Comparison of ENCODE assay signal across 1 cellular context in the genomic region with DNA sequence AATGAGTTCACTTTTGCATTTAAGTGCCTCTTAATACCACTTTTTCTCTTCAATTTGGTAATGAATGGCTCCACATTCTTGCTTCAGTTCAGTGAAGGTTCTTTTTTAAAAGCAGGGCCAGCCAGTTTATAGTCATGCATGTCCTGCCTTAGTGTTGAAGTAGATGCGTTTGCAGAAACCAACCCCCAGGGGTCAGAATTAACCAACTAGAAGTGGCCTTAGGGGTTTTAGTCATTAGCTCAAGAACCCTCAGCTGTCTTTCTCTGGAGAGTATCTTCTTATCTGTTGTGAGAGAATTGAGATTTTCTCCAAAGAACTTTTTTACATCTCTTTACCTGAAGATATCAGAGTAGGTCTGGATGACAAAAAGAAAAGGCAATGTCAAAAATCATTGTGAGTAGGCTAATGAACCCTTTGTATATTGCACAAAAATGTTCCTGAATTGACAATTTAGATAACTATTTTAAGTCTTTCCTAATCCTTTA.
A peak's percentile ranks its signal among the peaks of the same experiment; 100 is the strongest.
TF ChIP-seq lines count a peak whose summit lies in the region.

No MANE protein-coding gene starts in this region.

TF ChIP-seq in K562, 482 proteins besides CTCF, POLR2A, EP300 and RAD21 (continued from another document and continues in another):
- TF ChIP-seq, protein P1, sequence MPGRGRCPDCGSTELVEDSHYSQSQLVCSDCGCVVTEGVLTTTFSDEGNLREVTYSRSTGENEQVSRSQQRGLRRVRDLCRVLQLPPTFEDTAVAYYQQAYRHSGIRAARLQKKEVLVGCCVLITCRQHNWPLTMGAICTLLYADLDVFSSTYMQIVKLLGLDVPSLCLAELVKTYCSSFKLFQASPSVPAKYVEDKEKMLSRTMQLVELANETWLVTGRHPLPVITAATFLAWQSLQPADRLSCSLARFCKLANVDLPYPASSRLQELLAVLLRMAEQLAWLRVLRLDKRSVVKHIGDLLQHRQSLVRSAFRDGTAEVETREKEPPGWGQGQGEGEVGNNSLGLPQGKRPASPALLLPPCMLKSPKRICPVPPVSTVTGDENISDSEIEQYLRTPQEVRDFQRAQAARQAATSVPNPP (IDR thresholded peaks at IDR 0.05; ENCODE audit: borderline replicate concordance, insufficient read depth, insufficient read length) = no peak
- peak; percentile 40 to 44; a peak in 1 of 4 replicates for TF ChIP-seq MAZ (CRISPR knock-in tag; conservative IDR thresholded peaks at IDR 0.05 in 1 of 2, IDR thresholded peaks at IDR 0.05 in 1 of 2)
- peak; percentile 72; the same call in 1 of the 2 replicates for TF ChIP-seq LCOR (CRISPR knock-in tag; IDR thresholded peaks at IDR 0.05)
- TF ChIP-seq, protein P2, sequence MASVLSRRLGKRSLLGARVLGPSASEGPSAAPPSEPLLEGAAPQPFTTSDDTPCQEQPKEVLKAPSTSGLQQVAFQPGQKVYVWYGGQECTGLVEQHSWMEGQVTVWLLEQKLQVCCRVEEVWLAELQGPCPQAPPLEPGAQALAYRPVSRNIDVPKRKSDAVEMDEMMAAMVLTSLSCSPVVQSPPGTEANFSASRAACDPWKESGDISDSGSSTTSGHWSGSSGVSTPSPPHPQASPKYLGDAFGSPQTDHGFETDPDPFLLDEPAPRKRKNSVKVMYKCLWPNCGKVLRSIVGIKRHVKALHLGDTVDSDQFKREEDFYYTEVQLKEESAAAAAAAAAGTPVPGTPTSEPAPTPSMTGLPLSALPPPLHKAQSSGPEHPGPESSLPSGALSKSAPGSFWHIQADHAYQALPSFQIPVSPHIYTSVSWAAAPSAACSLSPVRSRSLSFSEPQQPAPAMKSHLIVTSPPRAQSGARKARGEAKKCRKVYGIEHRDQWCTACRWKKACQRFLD (CRISPR knock-in tag; IDR thresholded peaks at IDR 0.05) = no peak
- TF ChIP-seq, protein P3, sequence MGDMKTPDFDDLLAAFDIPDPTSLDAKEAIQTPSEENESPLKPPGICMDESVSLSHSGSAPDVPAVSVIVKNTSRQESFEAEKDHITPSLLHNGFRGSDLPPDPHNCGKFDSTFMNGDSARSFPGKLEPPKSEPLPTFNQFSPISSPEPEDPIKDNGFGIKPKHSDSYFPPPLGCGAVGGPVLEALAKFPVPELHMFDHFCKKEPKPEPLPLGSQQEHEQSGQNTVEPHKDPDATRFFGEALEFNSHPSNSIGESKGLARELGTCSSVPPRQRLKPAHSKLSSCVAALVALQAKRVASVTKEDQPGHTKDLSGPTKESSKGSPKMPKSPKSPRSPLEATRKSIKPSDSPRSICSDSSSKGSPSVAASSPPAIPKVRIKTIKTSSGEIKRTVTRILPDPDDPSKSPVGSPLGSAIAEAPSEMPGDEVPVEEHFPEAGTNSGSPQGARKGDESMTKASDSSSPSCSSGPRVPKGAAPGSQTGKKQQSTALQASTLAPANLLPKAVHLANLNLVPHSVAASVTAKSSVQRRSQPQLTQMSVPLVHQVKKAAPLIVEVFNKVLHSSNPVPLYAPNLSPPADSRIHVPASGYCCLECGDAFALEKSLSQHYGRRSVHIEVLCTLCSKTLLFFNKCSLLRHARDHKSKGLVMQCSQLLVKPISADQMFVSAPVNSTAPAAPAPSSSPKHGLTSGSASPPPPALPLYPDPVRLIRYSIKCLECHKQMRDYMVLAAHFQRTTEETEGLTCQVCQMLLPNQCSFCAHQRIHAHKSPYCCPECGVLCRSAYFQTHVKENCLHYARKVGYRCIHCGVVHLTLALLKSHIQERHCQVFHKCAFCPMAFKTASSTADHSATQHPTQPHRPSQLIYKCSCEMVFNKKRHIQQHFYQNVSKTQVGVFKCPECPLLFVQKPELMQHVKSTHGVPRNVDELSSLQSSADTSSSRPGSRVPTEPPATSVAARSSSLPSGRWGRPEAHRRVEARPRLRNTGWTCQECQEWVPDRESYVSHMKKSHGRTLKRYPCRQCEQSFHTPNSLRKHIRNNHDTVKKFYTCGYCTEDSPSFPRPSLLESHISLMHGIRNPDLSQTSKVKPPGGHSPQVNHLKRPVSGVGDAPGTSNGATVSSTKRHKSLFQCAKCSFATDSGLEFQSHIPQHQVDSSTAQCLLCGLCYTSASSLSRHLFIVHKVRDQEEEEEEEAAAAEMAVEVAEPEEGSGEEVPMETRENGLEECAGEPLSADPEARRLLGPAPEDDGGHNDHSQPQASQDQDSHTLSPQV (IDR thresholded peaks at IDR 0.05) = peak; percentile 72
- TF ChIP-seq, protein P4, sequence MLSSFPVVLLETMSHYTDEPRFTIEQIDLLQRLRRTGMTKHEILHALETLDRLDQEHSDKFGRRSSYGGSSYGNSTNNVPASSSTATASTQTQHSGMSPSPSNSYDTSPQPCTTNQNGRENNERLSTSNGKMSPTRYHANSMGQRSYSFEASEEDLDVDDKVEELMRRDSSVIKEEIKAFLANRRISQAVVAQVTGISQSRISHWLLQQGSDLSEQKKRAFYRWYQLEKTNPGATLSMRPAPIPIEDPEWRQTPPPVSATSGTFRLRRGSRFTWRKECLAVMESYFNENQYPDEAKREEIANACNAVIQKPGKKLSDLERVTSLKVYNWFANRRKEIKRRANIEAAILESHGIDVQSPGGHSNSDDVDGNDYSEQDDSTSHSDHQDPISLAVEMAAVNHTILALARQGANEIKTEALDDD (IDR thresholded peaks at IDR 0.05) = peak; percentile 82; the same call in 1 of the 2 replicates
- no peak for TF ChIP-seq MTA1 (IDR thresholded peaks at IDR 0.05; ENCODE audit: borderline replicate concordance)
- TF ChIP-seq SP1 (CRISPR knock-in tag; IDR thresholded peaks at IDR 0.05) = peak; percentile 54; the same call in 1 of the 2 replicates
- no peak for TF ChIP-seq YY1 (IDR thresholded peaks at IDR 0.05; ENCODE audit: borderline replicate concordance in 1 of 3, control insufficient read depth in 1 of 3, extremely low read depth in 1 of 3, insufficient read depth in 3 of 3, insufficient read length in 1 of 3, insufficient replicate concordance in 2 of 3, low read depth in 1 of 3, low read length in 2 of 3)
- TF ChIP-seq HDAC3 (IDR thresholded peaks at IDR 0.05; ENCODE audit: borderline replicate concordance, partially characterized antibody) = no peak
- 0 out of 2 replicates have a peak, but pooled peaks have one; percentile 29 for TF ChIP-seq ZNF354B (CRISPR knock-in tag; IDR thresholded peaks at IDR 0.05)
- TF ChIP-seq ZNF175 (CRISPR knock-in tag; IDR thresholded peaks at IDR 0.05; ENCODE audit: low read depth) = no peak
- TF ChIP-seq, protein P5, sequence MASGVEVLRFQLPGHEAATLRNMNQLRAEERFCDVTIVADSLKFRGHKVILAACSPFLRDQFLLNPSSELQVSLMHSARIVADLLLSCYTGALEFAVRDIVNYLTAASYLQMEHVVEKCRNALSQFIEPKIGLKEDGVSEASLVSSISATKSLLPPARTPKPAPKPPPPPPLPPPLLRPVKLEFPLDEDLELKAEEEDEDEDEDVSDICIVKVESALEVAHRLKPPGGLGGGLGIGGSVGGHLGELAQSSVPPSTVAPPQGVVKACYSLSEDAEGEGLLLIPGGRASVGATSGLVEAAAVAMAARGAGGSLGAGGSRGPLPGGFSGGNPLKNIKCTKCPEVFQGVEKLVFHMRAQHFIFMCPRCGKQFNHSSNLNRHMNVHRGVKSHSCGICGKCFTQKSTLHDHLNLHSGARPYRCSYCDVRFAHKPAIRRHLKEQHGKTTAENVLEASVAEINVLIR (CRISPR knock-in tag; IDR thresholded peaks at IDR 0.05) = no peak
- TF ChIP-seq JUN (IDR thresholded peaks at IDR 0.05; ENCODE audit: borderline replicate concordance, low read depth, low read length) = peak; percentile 15; the same call in 1 of the 2 replicates
- no peak for TF ChIP-seq JUN (CRISPR knock-in tag; IDR thresholded peaks at IDR 0.05; ENCODE audit: borderline replicate concordance)
- TF ChIP-seq ZNF445 (CRISPR knock-in tag; IDR thresholded peaks at IDR 0.05; ENCODE audit: low read depth) = 0 out of 2 replicates have a peak, but pooled peaks have one; percentile 30
- peak; percentile 49; the same call in 1 of the 2 replicates for TF ChIP-seq EP400 (IDR thresholded peaks at IDR 0.05)
- TF ChIP-seq, protein P6, sequence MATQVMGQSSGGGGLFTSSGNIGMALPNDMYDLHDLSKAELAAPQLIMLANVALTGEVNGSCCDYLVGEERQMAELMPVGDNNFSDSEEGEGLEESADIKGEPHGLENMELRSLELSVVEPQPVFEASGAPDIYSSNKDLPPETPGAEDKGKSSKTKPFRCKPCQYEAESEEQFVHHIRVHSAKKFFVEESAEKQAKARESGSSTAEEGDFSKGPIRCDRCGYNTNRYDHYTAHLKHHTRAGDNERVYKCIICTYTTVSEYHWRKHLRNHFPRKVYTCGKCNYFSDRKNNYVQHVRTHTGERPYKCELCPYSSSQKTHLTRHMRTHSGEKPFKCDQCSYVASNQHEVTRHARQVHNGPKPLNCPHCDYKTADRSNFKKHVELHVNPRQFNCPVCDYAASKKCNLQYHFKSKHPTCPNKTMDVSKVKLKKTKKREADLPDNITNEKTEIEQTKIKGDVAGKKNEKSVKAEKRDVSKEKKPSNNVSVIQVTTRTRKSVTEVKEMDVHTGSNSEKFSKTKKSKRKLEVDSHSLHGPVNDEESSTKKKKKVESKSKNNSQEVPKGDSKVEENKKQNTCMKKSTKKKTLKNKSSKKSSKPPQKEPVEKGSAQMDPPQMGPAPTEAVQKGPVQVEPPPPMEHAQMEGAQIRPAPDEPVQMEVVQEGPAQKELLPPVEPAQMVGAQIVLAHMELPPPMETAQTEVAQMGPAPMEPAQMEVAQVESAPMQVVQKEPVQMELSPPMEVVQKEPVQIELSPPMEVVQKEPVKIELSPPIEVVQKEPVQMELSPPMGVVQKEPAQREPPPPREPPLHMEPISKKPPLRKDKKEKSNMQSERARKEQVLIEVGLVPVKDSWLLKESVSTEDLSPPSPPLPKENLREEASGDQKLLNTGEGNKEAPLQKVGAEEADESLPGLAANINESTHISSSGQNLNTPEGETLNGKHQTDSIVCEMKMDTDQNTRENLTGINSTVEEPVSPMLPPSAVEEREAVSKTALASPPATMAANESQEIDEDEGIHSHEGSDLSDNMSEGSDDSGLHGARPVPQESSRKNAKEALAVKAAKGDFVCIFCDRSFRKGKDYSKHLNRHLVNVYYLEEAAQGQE (CRISPR knock-in tag; IDR thresholded peaks at IDR 0.05; ENCODE audit: low read depth) = no peak
- TF ChIP-seq EGR1 (conservative IDR thresholded peaks at IDR 0.05) = no peak
- TF ChIP-seq ZNF77 (CRISPR knock-in tag; IDR thresholded peaks at IDR 0.05) = no peak
- TF ChIP-seq RCOR1 (IDR thresholded peaks at IDR 0.05; ENCODE audit: borderline replicate concordance in 1 of 2, low read depth in 2 of 2, low read length in 2 of 2) = peak in 1 of 2 experiments; percentile 70; a peak in 1 of 4 replicates
- no peak for TF ChIP-seq TEAD2 (tag; IDR thresholded peaks at IDR 0.05)
- 0 out of 2 replicates have a peak, but pooled peaks have one; percentile 33 for TF ChIP-seq IFI16 (CRISPR knock-in tag; IDR thresholded peaks at IDR 0.05)
- no peak for TF ChIP-seq RFX1 (IDR thresholded peaks at IDR 0.05)
- peak; percentile 83 for TF ChIP-seq BRD9 (IDR thresholded peaks at IDR 0.05; ENCODE audit: low read depth, partially characterized antibody)
- TF ChIP-seq NR1H2 (CRISPR knock-in tag; IDR thresholded peaks at IDR 0.05) = no peak
- TF ChIP-seq, protein P7, sequence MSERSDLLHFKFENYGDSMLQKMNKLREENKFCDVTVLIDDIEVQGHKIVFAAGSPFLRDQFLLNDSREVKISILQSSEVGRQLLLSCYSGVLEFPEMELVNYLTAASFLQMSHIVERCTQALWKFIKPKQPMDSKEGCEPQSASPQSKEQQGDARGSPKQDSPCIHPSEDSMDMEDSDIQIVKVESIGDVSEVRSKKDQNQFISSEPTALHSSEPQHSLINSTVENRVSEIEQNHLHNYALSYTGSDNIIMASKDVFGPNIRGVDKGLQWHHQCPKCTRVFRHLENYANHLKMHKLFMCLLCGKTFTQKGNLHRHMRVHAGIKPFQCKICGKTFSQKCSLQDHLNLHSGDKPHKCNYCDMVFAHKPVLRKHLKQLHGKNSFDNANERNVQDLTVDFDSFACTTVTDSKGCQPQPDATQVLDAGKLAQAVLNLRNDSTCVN (CRISPR knock-in tag; IDR thresholded peaks at IDR 0.05) = peak; percentile 63; the same call in 1 of the 2 replicates
- TF ChIP-seq SUPT5H (IDR thresholded peaks at IDR 0.05) = no peak
- TF ChIP-seq, protein P8, sequence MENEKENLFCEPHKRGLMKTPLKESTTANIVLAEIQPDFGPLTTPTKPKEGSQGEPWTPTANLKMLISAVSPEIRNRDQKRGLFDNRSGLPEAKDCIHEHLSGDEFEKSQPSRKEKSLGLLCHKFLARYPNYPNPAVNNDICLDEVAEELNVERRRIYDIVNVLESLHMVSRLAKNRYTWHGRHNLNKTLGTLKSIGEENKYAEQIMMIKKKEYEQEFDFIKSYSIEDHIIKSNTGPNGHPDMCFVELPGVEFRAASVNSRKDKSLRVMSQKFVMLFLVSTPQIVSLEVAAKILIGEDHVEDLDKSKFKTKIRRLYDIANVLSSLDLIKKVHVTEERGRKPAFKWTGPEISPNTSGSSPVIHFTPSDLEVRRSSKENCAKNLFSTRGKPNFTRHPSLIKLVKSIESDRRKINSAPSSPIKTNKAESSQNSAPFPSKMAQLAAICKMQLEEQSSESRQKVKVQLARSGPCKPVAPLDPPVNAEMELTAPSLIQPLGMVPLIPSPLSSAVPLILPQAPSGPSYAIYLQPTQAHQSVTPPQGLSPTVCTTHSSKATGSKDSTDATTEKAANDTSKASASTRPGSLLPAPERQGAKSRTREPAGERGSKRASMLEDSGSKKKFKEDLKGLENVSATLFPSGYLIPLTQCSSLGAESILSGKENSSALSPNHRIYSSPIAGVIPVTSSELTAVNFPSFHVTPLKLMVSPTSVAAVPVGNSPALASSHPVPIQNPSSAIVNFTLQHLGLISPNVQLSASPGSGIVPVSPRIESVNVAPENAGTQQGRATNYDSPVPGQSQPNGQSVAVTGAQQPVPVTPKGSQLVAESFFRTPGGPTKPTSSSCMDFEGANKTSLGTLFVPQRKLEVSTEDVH (IDR thresholded peaks at IDR 0.05; ENCODE audit: low read depth, partially characterized antibody) = peak; percentile 67
- no peak for TF ChIP-seq NCOA6 (IDR thresholded peaks at IDR 0.05)
- no peak for TF ChIP-seq ZNF785 (CRISPR knock-in tag; IDR thresholded peaks at IDR 0.05)
- no peak for TF ChIP-seq RBM22 (IDR thresholded peaks at IDR 0.05; ENCODE audit: low read depth, low read length, poor library complexity, severe bottlenecking)
- no peak for TF ChIP-seq MAFK (IDR thresholded peaks at IDR 0.05; ENCODE audit: low read length)
- TF ChIP-seq SIN3B (IDR thresholded peaks at IDR 0.05; ENCODE audit: low read depth) = no peak
- no peak for TF ChIP-seq ZNF324 (CRISPR knock-in tag; IDR thresholded peaks at IDR 0.05)
- no peak for TF ChIP-seq HNRNPUL1 (IDR thresholded peaks at IDR 0.05; ENCODE audit: low read length)
- TF ChIP-seq BRCA1 (IDR thresholded peaks at IDR 0.05) = no peak
- TF ChIP-seq BRCA1 (CRISPR knock-in tag; IDR thresholded peaks at IDR 0.05) = no peak
- TF ChIP-seq, protein P9, sequence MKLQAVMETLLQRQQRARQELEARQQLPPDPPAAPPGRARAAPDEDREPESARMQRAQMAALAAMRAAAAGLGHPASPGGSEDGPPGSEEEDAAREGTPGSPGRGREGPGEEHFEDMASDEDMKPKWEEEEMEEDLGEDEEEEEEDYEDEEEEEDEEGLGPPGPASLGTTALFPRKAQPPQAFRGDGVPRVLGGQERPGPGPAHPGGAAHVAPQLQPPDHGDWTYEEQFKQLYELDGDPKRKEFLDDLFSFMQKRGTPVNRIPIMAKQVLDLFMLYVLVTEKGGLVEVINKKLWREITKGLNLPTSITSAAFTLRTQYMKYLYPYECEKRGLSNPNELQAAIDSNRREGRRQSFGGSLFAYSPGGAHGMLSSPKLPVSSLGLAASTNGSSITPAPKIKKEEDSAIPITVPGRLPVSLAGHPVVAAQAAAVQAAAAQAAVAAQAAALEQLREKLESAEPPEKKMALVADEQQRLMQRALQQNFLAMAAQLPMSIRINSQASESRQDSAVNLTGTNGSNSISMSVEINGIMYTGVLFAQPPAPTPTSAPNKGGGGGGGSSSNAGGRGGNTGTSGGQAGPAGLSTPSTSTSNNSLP (IDR thresholded peaks at IDR 0.05; ENCODE audit: borderline replicate concordance, low read depth, low read length) = no peak
- no peak for TF ChIP-seq TRIM24 (IDR thresholded peaks at IDR 0.05)
- TF ChIP-seq SAFB (IDR thresholded peaks at IDR 0.05; ENCODE audit: borderline replicate concordance, low read depth, low read length) = no peak
- 0 out of 2 replicates have a peak, but pooled peaks have one; percentile 37 for TF ChIP-seq ZBTB17 (CRISPR knock-in tag; IDR thresholded peaks at IDR 0.05)
- TF ChIP-seq KHSRP (IDR thresholded peaks at IDR 0.05) = no peak
